Comparison of ENCODE assay signal across 8 cellular contexts in the genomic region with DNA sequence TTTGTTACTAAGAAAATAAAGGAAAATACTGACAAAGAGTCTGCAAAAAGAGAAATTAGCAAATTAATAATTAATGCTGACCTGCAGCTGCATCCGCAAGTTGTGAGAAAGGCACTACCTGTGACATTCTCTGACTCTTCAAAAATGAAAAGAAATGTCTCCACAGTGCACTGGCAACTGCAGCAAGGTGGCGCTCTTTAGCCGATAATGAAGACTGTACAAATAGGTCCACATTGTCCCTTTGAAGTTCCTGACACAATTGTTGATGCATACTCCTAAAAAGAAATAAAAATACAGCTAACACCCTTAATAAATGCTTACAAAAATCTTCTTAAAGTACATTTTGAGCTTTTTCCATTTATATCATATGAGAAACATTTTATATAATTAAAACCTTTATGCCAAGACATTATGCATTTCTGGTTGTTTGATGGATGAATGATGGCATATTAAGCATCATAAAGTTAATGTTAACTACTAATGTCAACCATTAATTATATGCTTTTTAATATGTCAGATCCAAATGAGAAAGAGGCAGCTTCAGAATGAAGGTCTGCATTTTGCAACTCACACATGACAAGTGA.
DNase-seq lines count a peak whose midpoint lies in the region; ATAC-seq and TF ChIP-seq lines count a peak whose summit lies in the region.

No MANE protein-coding gene starts in this region.

- no peak for TF ChIP-seq EP300 in neural cell (conservative IDR thresholded peaks at IDR 0.05; ENCODE audit: poor library complexity, severe bottlenecking)

- H4K20me1 ChIP-seq in neural cell (ENCODE audit: insufficient read depth), result no peaks in the 10 kb centered on the region

- H3K4me3 ChIP-seq in NT2/D1 (ENCODE audit: insufficient read length, low read depth) (no peak overlapping the region), neural cell (ENCODE audit: low read length) (no peak overlapping the region)

- peak; percentile 87 for TF ChIP-seq CTCF in neural cell (IDR thresholded peaks at IDR 0.05; ENCODE audit: poor library complexity, severe bottlenecking)

- H3K79me2 ChIP-seq in neural cell (replicated peaks; ENCODE audit: insufficient read depth, low read length), result no peaks in the 10 kb centered on the region

- no peak overlapping the region for H3K9ac ChIP-seq in NT2/D1 (ENCODE audit: insufficient read length, low read depth)
- H3K9ac ChIP-seq in neural cell (ENCODE audit: low read length), result no peak overlapping the region

- DNase-seq in DMS114 treated with DMSO at 0.1 percent for 48 hours (lab: John Stamatoyannopoulos, UW; ENCODE audit: unreplicated experiment), result peak; percentile 52
- DNase-seq in NT2/D1 (ENCODE audit: low read depth, low spot score), result peak; percentile 20
- peak; percentile 19 for DNase-seq in activated CD8-positive, alpha-beta memory T cell treated with anti-CD3 and anti-CD28 coated beads, Interleukin-2, amount 50 U/mL, for 24 hours (ENCODE audit: extremely low read depth)
- DNase-seq in erythroblast (lab: John Stamatoyannopoulos, UW), result peak; percentile 72 to 83
- DNase-seq in superior temporal gyrus (ENCODE audit: extremely low spot score), result peak; percentile 94

- no peaks in the 10 kb centered on the region for H3F3A ChIP-seq in neural cell (ENCODE audit: insufficient read depth, low read length, poor library complexity, severe bottlenecking)

- peak; percentile 90 for TF ChIP-seq RAD21 in neural cell (conservative IDR thresholded peaks at IDR 0.05)

- H3K27me3 ChIP-seq in NT2/D1 (ENCODE audit: insufficient read depth, insufficient read length) (no peaks in the 10 kb centered on the region), neural cell (ENCODE audit: insufficient read depth, low read depth, low read length) (no peaks in the 10 kb centered on the region)

- no peak overlapping the region for H3K4me2 ChIP-seq in neural cell (ENCODE audit: low read length)

- H3K9me2 ChIP-seq in neural cell (ENCODE audit: insufficient read depth, low read length), result no peaks in the 10 kb centered on the region

- no peak for TF ChIP-seq POLR2A in erythroblast (IDR thresholded peaks at IDR 0.05; ENCODE audit: low read length)

- no peaks in the 10 kb centered on the region for H3K4me1 ChIP-seq in NT2/D1 (ENCODE audit: insufficient read depth, insufficient read length)

- H3K9me3 ChIP-seq in NT2/D1 (ENCODE audit: insufficient read depth, low read length) (no peaks in the 10 kb centered on the region), neural cell (ENCODE audit: low read length) (no peaks in the 10 kb centered on the region)

- no peaks in the 10 kb centered on the region for H3K36me3 ChIP-seq in NT2/D1 (ENCODE audit: insufficient read depth, insufficient read length, low read length)
- no peaks in the 10 kb centered on the region for H3K36me3 ChIP-seq in neural cell (ENCODE audit: insufficient read depth, low read length)

- ATAC-seq in GM19455 (IDR thresholded peaks at IDR 0.05; ENCODE audit: unreplicated experiment), result peak; percentile 96
- peak; percentile 93 for ATAC-seq in HG03520 (IDR thresholded peaks at IDR 0.05; ENCODE audit: unreplicated experiment)

- H2AFZ ChIP-seq in neural cell (ENCODE audit: low read depth, low read length), result no peak overlapping the region

- no peak overlapping the region for H3K27ac ChIP-seq in neural cell (ENCODE audit: low read length)

TF ChIP-seq in neural cell, 6 proteins besides CTCF, POLR2A, EP300 and RAD21:
- TF ChIP-seq EZH2 (IDR thresholded peaks at IDR 0.05; ENCODE audit: borderline replicate concordance, insufficient read depth, low read length, poor library complexity, severe bottlenecking) (no peak), TAF1 (IDR thresholded peaks at IDR 0.05; ENCODE audit: low read depth) (no peak), MXI1 (conservative IDR thresholded peaks at IDR 0.05; ENCODE audit: poor library complexity, severe bottlenecking) (no peak), POLR2AphosphoS5 (IDR thresholded peaks at IDR 0.05) (no peak), SMC3 (conservative IDR thresholded peaks at IDR 0.05; ENCODE audit: poor library complexity) (peak; percentile 88)
- TF ChIP-seq, protein P1, sequence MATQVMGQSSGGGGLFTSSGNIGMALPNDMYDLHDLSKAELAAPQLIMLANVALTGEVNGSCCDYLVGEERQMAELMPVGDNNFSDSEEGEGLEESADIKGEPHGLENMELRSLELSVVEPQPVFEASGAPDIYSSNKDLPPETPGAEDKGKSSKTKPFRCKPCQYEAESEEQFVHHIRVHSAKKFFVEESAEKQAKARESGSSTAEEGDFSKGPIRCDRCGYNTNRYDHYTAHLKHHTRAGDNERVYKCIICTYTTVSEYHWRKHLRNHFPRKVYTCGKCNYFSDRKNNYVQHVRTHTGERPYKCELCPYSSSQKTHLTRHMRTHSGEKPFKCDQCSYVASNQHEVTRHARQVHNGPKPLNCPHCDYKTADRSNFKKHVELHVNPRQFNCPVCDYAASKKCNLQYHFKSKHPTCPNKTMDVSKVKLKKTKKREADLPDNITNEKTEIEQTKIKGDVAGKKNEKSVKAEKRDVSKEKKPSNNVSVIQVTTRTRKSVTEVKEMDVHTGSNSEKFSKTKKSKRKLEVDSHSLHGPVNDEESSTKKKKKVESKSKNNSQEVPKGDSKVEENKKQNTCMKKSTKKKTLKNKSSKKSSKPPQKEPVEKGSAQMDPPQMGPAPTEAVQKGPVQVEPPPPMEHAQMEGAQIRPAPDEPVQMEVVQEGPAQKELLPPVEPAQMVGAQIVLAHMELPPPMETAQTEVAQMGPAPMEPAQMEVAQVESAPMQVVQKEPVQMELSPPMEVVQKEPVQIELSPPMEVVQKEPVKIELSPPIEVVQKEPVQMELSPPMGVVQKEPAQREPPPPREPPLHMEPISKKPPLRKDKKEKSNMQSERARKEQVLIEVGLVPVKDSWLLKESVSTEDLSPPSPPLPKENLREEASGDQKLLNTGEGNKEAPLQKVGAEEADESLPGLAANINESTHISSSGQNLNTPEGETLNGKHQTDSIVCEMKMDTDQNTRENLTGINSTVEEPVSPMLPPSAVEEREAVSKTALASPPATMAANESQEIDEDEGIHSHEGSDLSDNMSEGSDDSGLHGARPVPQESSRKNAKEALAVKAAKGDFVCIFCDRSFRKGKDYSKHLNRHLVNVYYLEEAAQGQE (IDR thresholded peaks at IDR 0.05; ENCODE audit: borderline replicate concordance), result no peak

Comparison
In these comparisons a context has a peak if more than half of its experiments do, and no peak if none do; other contexts are left out.
1. DNase-seq: peak in every context shown above with its lines; median percentile 94 in superior temporal gyrus; 78 in erythroblast; 52 in DMS114 treated with DMSO at 0.1 percent for 48 hours; 20 in NT2/D1; 19 in activated CD8-positive, alpha-beta memory T cell treated with anti-CD3 and anti-CD28 coated beads, Interleukin-2, amount 50 U/mL, for 24 hours.